8 cellular contexts compared by ENCODE assay signal in genomic region chr3:184241447-184242296, GRCh38. TPM values are rescaled to one million over a fixed set of nuclear protein-coding genes. Genes with fewer than 3 reads are reported as not detected.
DNase-seq lines count a peak whose midpoint lies in the region; ATAC-seq and TF ChIP-seq lines count a peak whose summit lies in the region.

No MANE protein-coding gene starts in this region.

- H3K36me3 ChIP-seq in DOHH2 (ENCODE audit: control insufficient read depth, low read length): peaks cover 38% of the 10 kb centered on the region

- H3K27ac ChIP-seq in DOHH2 (ENCODE audit: low read depth, low read length): no peak overlapping the region

- H3K4me1 ChIP-seq in DOHH2 (ENCODE audit: control insufficient read depth, low read length): peaks cover 7% of the 10 kb centered on the region

- H3K36me3 Mint-ChIP-seq in mesothelial cell of epicardium: peaks cover 19% of the 10 kb centered on the region

- no peaks in the 10 kb centered on the region for H3K4me1 Mint-ChIP-seq in mesothelial cell of epicardium

- H3K79me2 ChIP-seq in DOHH2 (ENCODE audit: control insufficient read depth, low read length): peaks cover 8% of the 10 kb centered on the region

- no peak for TF ChIP-seq POLR2A in NB4 (IDR thresholded peaks at IDR 0.05; ENCODE audit: extremely low read depth, insufficient read length)

- 0 out of 2 replicates have a peak, but pooled peaks cover 2% of the 10 kb centered on the region for H3F3A ChIP-seq in DOHH2 (ENCODE audit: control insufficient read depth, insufficient read depth)

- H4K20me1 ChIP-seq in DOHH2 (ENCODE audit: control insufficient read depth, insufficient read depth, low read depth, low read length): no peaks in the 10 kb centered on the region

- TF ChIP-seq CTCF in DOHH2 (IDR thresholded peaks at IDR 0.05; ENCODE audit: low read depth, low read length, poor library complexity, severe bottlenecking) (peak; percentile 56), NB4 (IDR thresholded peaks at IDR 0.05; ENCODE audit: low read depth, low read length) (peak; percentile 10), omental fat pad (IDR thresholded peaks at IDR 0.05) (no peak), mesothelial cell of epicardium (IDR thresholded peaks at IDR 0.05; ENCODE audit: unreplicated experiment) (no peak)

- H3K4me3 Mint-ChIP-seq in mesothelial cell of epicardium: no peak overlapping the region

- H3K9me2 ChIP-seq in DOHH2 (replicated peaks; ENCODE audit: control insufficient read depth, low read length): no peaks in the 10 kb centered on the region

- ATAC-seq in omental fat pad (ENCODE audit: low FRiP score) (peak; percentile 58), GM18517 (IDR thresholded peaks at IDR 0.05; ENCODE audit: unreplicated experiment) (no peak), GM18498 (IDR thresholded peaks at IDR 0.05; ENCODE audit: unreplicated experiment) (no peak)

- no peaks in the 10 kb centered on the region for H3K27me3 ChIP-seq in DOHH2 (ENCODE audit: control insufficient read depth, low read length)

- no peak overlapping the region for H3K27ac Mint-ChIP-seq in mesothelial cell of epicardium

- no peaks in the 10 kb centered on the region for H3K9me3 ChIP-seq in DOHH2 (ENCODE audit: control insufficient read depth, insufficient read depth, low read length)

- H3K4me3 ChIP-seq in DOHH2 (ENCODE audit: low read length) (no peak overlapping the region), NB4 (ENCODE audit: low read depth, low read length) (no peak overlapping the region)

- DNase-seq in NB4 (ENCODE audit: low read depth) (peak; percentile 46), dermis blood vessel endothelial cell (peak; percentile 82), omental fat pad (ENCODE audit: low spot score) (no peak), occipital lobe (lab: John Stamatoyannopoulos, UW) (no peak), mesothelial cell of epicardium (ENCODE audit: low spot score in 2 of 2, unreplicated experiment in 2 of 2) (no peak)

- no peak overlapping the region for H3K4me2 ChIP-seq in DOHH2 (ENCODE audit: low read length)

- H3K9me3 Mint-ChIP-seq in mesothelial cell of epicardium: no peaks in the 10 kb centered on the region

- peaks cover 11% of the 10 kb centered on the region for H3K27me3 Mint-ChIP-seq in mesothelial cell of epicardium (ENCODE audit: low read depth)

RNA-seq across cellular contexts. Expression of gene ALG3, which starts 7.1 kb away (rescaled TPM):
- total RNA-seq in dermis blood vessel endothelial cell (36.8 and 40.6 TPM in 2 replicates), omental fat pad (10 to 100 TPM; 42.2 to 56.6 (median 52.3) TPM), occipital lobe (10.6 TPM), mesothelial cell of epicardium (36.0 to 40.9 TPM (median 36.6 TPM) in 3 replicates)

RNA-seq across cellular contexts. Expression of gene EEF1AKMT4, which starts 7.8 kb away (rescaled TPM):
- 3.0 and 4.8 TPM in 2 replicates for total RNA-seq in dermis blood vessel endothelial cell
- 10 to 100 TPM in 1 of 4 donors, 1 to 10 TPM in 3; 1.7 to 14.8 (median 5.5) TPM for total RNA-seq in omental fat pad
- 0.94 TPM for total RNA-seq in occipital lobe
- 3.8 to 4.9 TPM (median 4.2 TPM) in 3 replicates for total RNA-seq in mesothelial cell of epicardium

RNA-seq across cellular contexts. Expression of gene VWA5B2, which starts 12.3 kb away (rescaled TPM):
- 0.05 and 0.17 TPM in 2 replicates for total RNA-seq in dermis blood vessel endothelial cell
- under 1 TPM in 2 of 4 donors, not detected in 2; 0.19 to 0.47 TPM for total RNA-seq in omental fat pad
- total RNA-seq in occipital lobe: 0.31 TPM
- 0.36 to 1.1 TPM (median 0.78 TPM) in 3 replicates for total RNA-seq in mesothelial cell of epicardium

RNA-seq across cellular contexts. Expression of gene CAMK2N2, which starts 19.7 kb away (rescaled TPM):
- total RNA-seq in dermis blood vessel endothelial cell: not detected in 2 replicates
- under 1 TPM in 1 of 4 donors, not detected in 3; 0.28 TPM for total RNA-seq in omental fat pad
- 3.4 TPM for total RNA-seq in occipital lobe
- total RNA-seq in mesothelial cell of epicardium: 0.16 TPM in 2 of 3 replicates, not detected in the other

RNA-seq across cellular contexts. Expression of gene ECE2, which starts 34.1 kb away (rescaled TPM):
- total RNA-seq in dermis blood vessel endothelial cell (not detected in 2 replicates), omental fat pad (not detected), occipital lobe (2.2 TPM), mesothelial cell of epicardium (not detected in 3 replicates)

Comparison
In these comparisons a context has a peak if more than half of its experiments do, and no peak if none do; other contexts are left out.
1. CTCF ChIP-seq: peak in DOHH2 (single experiment) and NB4 (single experiment); none in omental fat pad (0 of 3) and mesothelial cell of epicardium (single experiment).
2. DNase-seq: peak in NB4 (single experiment) and dermis blood vessel endothelial cell (single experiment); none in omental fat pad (single experiment), occipital lobe (single experiment) and mesothelial cell of epicardium (0 of 2).